In the genomic region with DNA sequence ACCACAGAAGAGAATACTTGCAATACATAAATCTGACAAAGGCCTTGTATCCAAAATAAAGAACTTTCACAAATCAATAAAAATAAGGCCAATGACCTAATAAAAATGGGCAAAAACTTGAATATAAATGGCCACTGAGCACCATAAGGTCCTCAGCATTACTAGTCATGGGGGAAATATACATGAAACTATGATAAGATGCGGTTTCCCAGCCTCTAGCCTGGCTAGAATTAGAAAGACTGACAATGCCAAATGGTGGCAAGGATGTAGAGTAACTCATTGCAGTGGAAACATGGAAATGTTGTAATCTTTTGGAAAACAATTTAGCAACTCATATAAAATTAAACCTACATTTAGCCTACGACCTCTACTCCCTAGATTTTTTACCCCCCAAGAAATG, we compare ENCODE assay signal across 24 cellular contexts.
DNase-seq lines count a peak whose midpoint lies in the region; ATAC-seq, FAIRE-seq and TF ChIP-seq lines count a peak whose summit lies in the region.
"Had no signal": no experiment of that assay in that cellular context is flagged by ENCODE, and none has a peak within 500 bp of the region (broad histone marks: within the 10 kb centered on the region; RNA-seq: fewer than 3 reads in every experiment).

No MANE protein-coding gene starts in this region.

- FAIRE-seq in H54 (lab: Jason Lieb, UNC) (peak; percentile 99), kidney (lab: Jason Lieb, UNC) (no peak)
- FAIRE-seq: GM12878 had no signal

- no peak overlapping the region for H3K27ac ChIP-seq in adrenal gland
- no peak overlapping the region for H3K27ac ChIP-seq in kidney (ENCODE audit: low read depth in 2 of 2, low read length in 2 of 2)
- H3K27ac ChIP-seq: SJSA1, VCaP had no signal

- DNase-seq in A172 (ENCODE audit: low spot score) (peak; percentile 46), H54 (ENCODE audit: insufficient read length, low spot score) (no peak), adipocyte (ENCODE audit: low read depth) (peak; percentile 33), fibroblast of the aortic adventitia (ENCODE audit: low read depth) (peak; percentile 72), adrenal gland (no peak), kidney (no peak), DMS 273 (lab: John Stamatoyannopoulos, UW; ENCODE audit: unreplicated experiment) (no peak)
- DNase-seq: ACHN; activated CD4-positive, alpha-beta T cell treated with anti-CD3 and anti-CD28 coated beads, Interleukin-2, amount 50 U/mL, for 4 hours; activated CD8-positive, alpha-beta memory T cell treated with anti-CD3 and anti-CD28 coated beads, Interleukin-2, amount 50 U/mL, for 48 hours; activated effector memory CD4-positive, alpha-beta T cell treated with Interleukin-2 at 50 U/mL for 16 hours; activated naive CD8-positive, alpha-beta T cell treated with anti-CD3 and anti-CD28 coated beads, Interleukin-2, amount 50 U/mL, for 24 hours; H9; left cardiac atrium; NCI-H2171 treated with DMSO at 0.1 percent for 48 hours; NCI-H748 treated with DMSO at 0.1 percent for 48 hours; posterior cingulate gyrus; T-helper 17 cell had no signal

- H3K4me3 ChIP-seq in adipocyte (ENCODE audit: low read length) (no peak overlapping the region), fibroblast of the aortic adventitia (ENCODE audit: low read depth, low read length) (no peak overlapping the region), adrenal gland (no peak overlapping the region), kidney (ENCODE audit: low read length in 2 of 2) (no peak overlapping the region)
- H3K4me3 ChIP-seq: GM12878, SJSA1 had no signal

- no peaks in the 10 kb centered on the region for H3K9me3 ChIP-seq in adipocyte (ENCODE audit: control insufficient read depth, low read length)
- no peaks in the 10 kb centered on the region for H3K9me3 ChIP-seq in adrenal gland (replicated peaks in 1 of 3)
- H3K9me3 ChIP-seq in kidney (ENCODE audit: control insufficient read depth in 1 of 2, low read length in 2 of 2), result no peaks in the 10 kb centered on the region
- H3K9me3 ChIP-seq: SJSA1 had no signal

- TF ChIP-seq CTCF in fibroblast of the aortic adventitia (IDR thresholded peaks at IDR 0.05; ENCODE audit: insufficient read depth, low read length), result no peak
- TF ChIP-seq CTCF in adrenal gland (IDR thresholded peaks at IDR 0.05), result no peak
- TF ChIP-seq CTCF in kidney (IDR thresholded peaks at IDR 0.05; ENCODE audit: borderline replicate concordance, extremely low read depth, insufficient read depth), result no peak

- no peaks in the 10 kb centered on the region for H3K36me3 ChIP-seq in adipocyte (ENCODE audit: control insufficient read depth, insufficient read depth, low read length, severe bottlenecking)
- no peaks in the 10 kb centered on the region for H3K36me3 ChIP-seq in adrenal gland (replicated peaks in 1 of 2)
- H3K36me3 ChIP-seq in kidney (ENCODE audit: control insufficient read depth in 1 of 2, insufficient read depth in 2 of 2, low read length in 2 of 2), result no peaks in the 10 kb centered on the region
- H3K36me3 ChIP-seq: SJSA1 had no signal

- ATAC-seq in HG03039 (IDR thresholded peaks at IDR 0.05; ENCODE audit: unreplicated experiment), result no peak
- ATAC-seq: activated naive CD8-positive, alpha-beta T cell treated with anti-CD3 and anti-CD28 coated beads, Interleukin-2, amount 50 U/mL, for 24 hours; GM12878; left cardiac atrium; sciatic nerve; stimulated activated effector memory CD8-positive, alpha-beta T cell treated with anti-CD3 and anti-CD28 coated beads, Interleukin-12 subunit alpha, Interleukin-12 subunit beta, amount 100 ng/mL, for 72 hours; T-helper 17 cell had no signal

- H3K4me1 ChIP-seq in adipocyte (ENCODE audit: control insufficient read depth, insufficient read depth, low read length), result peaks cover 22% of the 10 kb centered on the region
- peaks cover 6 to 10% of the 10 kb centered on the region in 2 donors for H3K4me1 ChIP-seq in adrenal gland (replicated peaks in 1 of 2)
- no peaks in the 10 kb centered on the region for H3K4me1 ChIP-seq in kidney (ENCODE audit: control insufficient read depth in 1 of 2, insufficient read depth in 1 of 2, low read depth in 1 of 2, low read length in 2 of 2)

- WGBS in adrenal gland, 4 donors, result 81 to 88% (median 84%) methylated on average over 2 of the region's 2 CpGs

- H3K9ac ChIP-seq in adipocyte (ENCODE audit: low read length), result no peak overlapping the region
- no peak overlapping the region for H3K9ac ChIP-seq in kidney (ENCODE audit: low read length in 2 of 2)

- H3K27me3 ChIP-seq in adipocyte (replicated peaks; ENCODE audit: control insufficient read depth, insufficient read depth, low read length) (no peaks in the 10 kb centered on the region), adrenal gland (no peaks in the 10 kb centered on the region)
- H3K27me3 ChIP-seq: SJSA1 had no signal

- TF ChIP-seq POLR2A in H54 (IDR thresholded peaks at IDR 0.05; ENCODE audit: low read depth, low read length), result no peak
- no peak for TF ChIP-seq POLR2A in adrenal gland (IDR thresholded peaks at IDR 0.05)

- intact Hi-C loops in adrenal gland (cut with DNase I), result no loop called here
- intact Hi-C loops in kidney (cut with DNase I), result no loop called here

Comparison
In these comparisons a context has a peak if more than half of its experiments do, and no peak if none do; other contexts are left out.
1. DNase-seq: peak in A172 (single experiment), adipocyte (single experiment) and fibroblast of the aortic adventitia (single experiment); none in H54 (single experiment), adrenal gland (0 of 7), kidney (single experiment) and DMS 273 (single experiment).